In the genomic region with DNA sequence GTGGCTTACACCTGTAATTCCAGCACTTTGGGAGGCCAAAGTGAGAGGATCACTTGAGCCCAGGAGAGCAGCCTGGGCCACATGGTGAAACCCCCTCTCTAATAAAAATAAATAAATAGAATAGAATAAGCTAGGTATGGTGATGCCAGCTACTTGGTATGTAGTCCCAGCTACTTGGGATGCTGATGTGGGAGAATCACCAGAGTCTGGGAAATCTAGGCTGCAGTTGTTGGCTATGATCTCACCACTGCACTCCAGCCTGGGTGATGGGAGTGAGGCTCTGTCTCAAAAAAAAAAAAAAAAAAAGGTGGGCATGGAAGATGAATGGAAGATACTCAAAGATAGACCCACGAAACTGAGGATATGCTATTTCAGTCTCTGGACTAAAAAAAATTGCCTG, we compare ENCODE assay signal across 20 cellular contexts.
DNase-seq lines count a peak whose midpoint lies in the region; ATAC-seq and TF ChIP-seq lines count a peak whose summit lies in the region.
"Had no signal": no experiment of that assay in that cellular context is flagged by ENCODE, and none has a peak within 500 bp of the region (broad histone marks: within the 10 kb centered on the region; RNA-seq: fewer than 3 reads in every experiment).

No MANE protein-coding gene starts in this region.

- no peaks in the 10 kb centered on the region for H3K79me2 ChIP-seq in SK-N-SH (ENCODE audit: insufficient read depth)

- peaks cover 28% of the 10 kb centered on the region for H3F3A ChIP-seq in SK-N-SH (replicated peaks; ENCODE audit: insufficient read depth)

- no peaks in the 10 kb centered on the region for H3K9me3 ChIP-seq in SK-N-SH
- H3K9me3 ChIP-seq in prostate gland = no peaks in the 10 kb centered on the region
- H3K9me3 ChIP-seq: esophagus muscularis mucosa, pancreas had no signal

- TF ChIP-seq POLR2A in prostate gland (IDR thresholded peaks at IDR 0.05) = no peak

- WGBS in SK-N-SH (ENCODE audit: low lambda C conversion rate) = 55% methylated on average over 1 of the region's 1 CpG
- WGBS in prostate gland = 93% methylated on average over 1 of the region's 1 CpG

- TF ChIP-seq RAD21 in SK-N-SH (IDR thresholded peaks at IDR 0.05; ENCODE audit: low read length) = no peak

- intact Hi-C loops in prostate gland (cut with DNase I) = no loop called here

- no peak overlapping the region for H2AFZ ChIP-seq in SK-N-SH (ENCODE audit: low read depth)

- no peak; a peak in 1 of 4 replicates for TF ChIP-seq EP300 in SK-N-SH (IDR thresholded peaks at IDR 0.05; ENCODE audit: borderline replicate concordance in 1 of 2, low read depth in 1 of 2, low read length in 1 of 2)

- H3K27me3 ChIP-seq in SK-N-SH (ENCODE audit: insufficient read depth) (no peaks in the 10 kb centered on the region), prostate gland (replicated peaks; ENCODE audit: insufficient read depth) (no peaks in the 10 kb centered on the region)
- H3K27me3 ChIP-seq: esophagus muscularis mucosa, pancreas, spleen had no signal

- ATAC-seq in HG02981 (IDR thresholded peaks at IDR 0.05; ENCODE audit: unreplicated experiment) = no peak
- ATAC-seq: activated T-helper 17 cell treated with anti-CD3 and anti-CD28 coated beads, Interleukin-2, amount 50 U/mL, for 72 hours; pancreas had no signal

- CTCF ChIA-PET in SK-N-SH (lab: Yijun Ruan, JAX) = interaction anchor here (0.7 to 1.0 kb wide), 2 partner anchors 222 to 243 kb away, joined by 3 to 4 read pairs; no protein-coding TSS in a partner anchor

- TF ChIP-seq CTCF in SK-N-SH (IDR thresholded peaks at IDR 0.05) = no peak
- no peak for TF ChIP-seq CTCF in prostate gland (IDR thresholded peaks at IDR 0.05)

- POLR2A ChIA-PET in SK-N-SH (lab: Yijun Ruan, JAX) = no interaction called here

- no peaks in the 10 kb centered on the region for H4K20me1 ChIP-seq in SK-N-SH (ENCODE audit: insufficient read depth)

- H3K4me3 ChIP-seq in SK-N-SH (ENCODE audit: low read depth in 2 of 2, low read length in 1 of 2) = no peak overlapping the region
- no peak overlapping the region for H3K4me3 ChIP-seq in skeletal muscle cell (ENCODE audit: low read depth, low read length)
- no peak overlapping the region for H3K4me3 ChIP-seq in prostate gland
- H3K4me3 ChIP-seq: esophagus muscularis mucosa, pancreas, SK-N-MC, spleen had no signal

- DNase-seq in GM03348 (ENCODE audit: low spot score) = peak; percentile 41
- no peak for DNase-seq in SK-N-SH
- peak; percentile 54 for DNase-seq in fibroblast of peridontal ligament (ENCODE audit: extremely low read depth)
- peak; percentile 31 for DNase-seq in skeletal muscle cell (ENCODE audit: low read depth)
- no peak for DNase-seq in NCI-H2171 treated with DMSO at 0.1 percent for 48 hours (lab: John Stamatoyannopoulos, UW)
- no peak for DNase-seq in prostate gland (ENCODE audit: low spot score)
- DNase-seq: activated CD4-positive, alpha-beta memory T cell treated with anti-CD3 and anti-CD28 coated beads for 36 hours; amniotic stem cell; DMS79 treated with DMSO at 0.1 percent for 48 hours; Karpas-422; NCI-H146; NCI-H446; pancreas; spleen; stimulated activated naive CD4-positive, alpha-beta T cell had no signal

- H3K4me1 ChIP-seq in SK-N-SH (ENCODE audit: control insufficient read depth in 1 of 2, insufficient read depth in 2 of 2, low read depth in 1 of 2, low read length in 1 of 2) (peaks cover 5 to 8% of the 10 kb centered on the region in 2 experiments; a peak in 3 of 4 replicates), prostate gland (replicated peaks) (no peaks in the 10 kb centered on the region)
- H3K4me1 ChIP-seq: pancreas, spleen had no signal

- H3K4me2 ChIP-seq in SK-N-SH = no peak overlapping the region

- no peak overlapping the region for H3K9ac ChIP-seq in SK-N-SH

- peaks cover 0 to 11% of the 10 kb centered on the region in 2 experiments for H3K36me3 ChIP-seq in SK-N-SH (replicated peaks in 1 of 2; ENCODE audit: control insufficient read depth in 1 of 2, insufficient read depth in 2 of 2, low read length in 1 of 2)
- no peaks in the 10 kb centered on the region for H3K36me3 ChIP-seq in prostate gland
- H3K36me3 ChIP-seq: esophagus muscularis mucosa, pancreas, spleen had no signal

- peak overlapping the region in 1 of 2 experiments; percentile 30; a peak in 1 of 4 replicates for H3K27ac ChIP-seq in SK-N-SH (ENCODE audit: low read depth in 2 of 2, low read length in 1 of 2)
- H3K27ac ChIP-seq in prostate gland = no peak overlapping the region
- H3K27ac ChIP-seq: esophagus muscularis mucosa, HL-60, pancreas, SK-N-MC, spleen had no signal

- H3K9me2 ChIP-seq in SK-N-SH = no peaks in the 10 kb centered on the region

TF ChIP-seq in SK-N-SH, 30 proteins besides CTCF, POLR2A, EP300 and RAD21 (continues in another document):
- TF ChIP-seq GABPA (IDR thresholded peaks at IDR 0.05; ENCODE audit: low read depth) = no peak
- TF ChIP-seq, protein P1, sequence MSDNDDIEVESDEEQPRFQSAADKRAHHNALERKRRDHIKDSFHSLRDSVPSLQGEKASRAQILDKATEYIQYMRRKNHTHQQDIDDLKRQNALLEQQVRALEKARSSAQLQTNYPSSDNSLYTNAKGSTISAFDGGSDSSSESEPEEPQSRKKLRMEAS (IDR thresholded peaks at IDR 0.05; ENCODE audit: low read depth) = no peak
- TF ChIP-seq ZBTB33 (IDR thresholded peaks at IDR 0.05; ENCODE audit: borderline replicate concordance, low read depth) = no peak
- no peak for TF ChIP-seq SMC3 (IDR thresholded peaks at IDR 0.05; ENCODE audit: low read depth, low read length)
- peak; percentile 80 for TF ChIP-seq TEAD4 (IDR thresholded peaks at IDR 0.05; ENCODE audit: borderline replicate concordance, insufficient read depth)
- no peak; the same call in 1 of the 2 replicates for TF ChIP-seq POLR2AphosphoS5 (IDR thresholded peaks at IDR 0.05; ENCODE audit: low read depth, low read length)
- no peak for TF ChIP-seq GATA2 (CRISPR knock-in tag; IDR thresholded peaks at IDR 0.05)
- TF ChIP-seq PBX3 (IDR thresholded peaks at IDR 0.05) = peak; percentile 27; the same call in 1 of the 2 replicates
- no peak for TF ChIP-seq NFIC (IDR thresholded peaks at IDR 0.05; ENCODE audit: borderline replicate concordance)
- TF ChIP-seq TCF12 (IDR thresholded peaks at IDR 0.05) = peak; percentile 64
- no peak for TF ChIP-seq TAF1 (IDR thresholded peaks at IDR 0.05; ENCODE audit: borderline replicate concordance, low read depth, low read length)
- no peak for TF ChIP-seq EZH2phosphoT487 (IDR thresholded peaks at IDR 0.05; ENCODE audit: borderline replicate concordance, low read depth)
- TF ChIP-seq YY1 (IDR thresholded peaks at IDR 0.05; ENCODE audit: low read depth) = no peak
- TF ChIP-seq JUND (IDR thresholded peaks at IDR 0.05) = peak; percentile 77
- no peak for TF ChIP-seq FOXJ3 (CRISPR knock-in tag; IDR thresholded peaks at IDR 0.05)
- no peak for TF ChIP-seq RFX5 (IDR thresholded peaks at IDR 0.05; ENCODE audit: low read length)
- peak; percentile 77; the same call in 1 of the 2 replicates for TF ChIP-seq FOSL2 (IDR thresholded peaks at IDR 0.05; ENCODE audit: borderline replicate concordance, low read depth)
- TF ChIP-seq, protein P2, sequence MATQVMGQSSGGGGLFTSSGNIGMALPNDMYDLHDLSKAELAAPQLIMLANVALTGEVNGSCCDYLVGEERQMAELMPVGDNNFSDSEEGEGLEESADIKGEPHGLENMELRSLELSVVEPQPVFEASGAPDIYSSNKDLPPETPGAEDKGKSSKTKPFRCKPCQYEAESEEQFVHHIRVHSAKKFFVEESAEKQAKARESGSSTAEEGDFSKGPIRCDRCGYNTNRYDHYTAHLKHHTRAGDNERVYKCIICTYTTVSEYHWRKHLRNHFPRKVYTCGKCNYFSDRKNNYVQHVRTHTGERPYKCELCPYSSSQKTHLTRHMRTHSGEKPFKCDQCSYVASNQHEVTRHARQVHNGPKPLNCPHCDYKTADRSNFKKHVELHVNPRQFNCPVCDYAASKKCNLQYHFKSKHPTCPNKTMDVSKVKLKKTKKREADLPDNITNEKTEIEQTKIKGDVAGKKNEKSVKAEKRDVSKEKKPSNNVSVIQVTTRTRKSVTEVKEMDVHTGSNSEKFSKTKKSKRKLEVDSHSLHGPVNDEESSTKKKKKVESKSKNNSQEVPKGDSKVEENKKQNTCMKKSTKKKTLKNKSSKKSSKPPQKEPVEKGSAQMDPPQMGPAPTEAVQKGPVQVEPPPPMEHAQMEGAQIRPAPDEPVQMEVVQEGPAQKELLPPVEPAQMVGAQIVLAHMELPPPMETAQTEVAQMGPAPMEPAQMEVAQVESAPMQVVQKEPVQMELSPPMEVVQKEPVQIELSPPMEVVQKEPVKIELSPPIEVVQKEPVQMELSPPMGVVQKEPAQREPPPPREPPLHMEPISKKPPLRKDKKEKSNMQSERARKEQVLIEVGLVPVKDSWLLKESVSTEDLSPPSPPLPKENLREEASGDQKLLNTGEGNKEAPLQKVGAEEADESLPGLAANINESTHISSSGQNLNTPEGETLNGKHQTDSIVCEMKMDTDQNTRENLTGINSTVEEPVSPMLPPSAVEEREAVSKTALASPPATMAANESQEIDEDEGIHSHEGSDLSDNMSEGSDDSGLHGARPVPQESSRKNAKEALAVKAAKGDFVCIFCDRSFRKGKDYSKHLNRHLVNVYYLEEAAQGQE (IDR thresholded peaks at IDR 0.05; ENCODE audit: low read depth, low read length) = no peak

Comparison
In these comparisons a context has a peak if more than half of its experiments do, and no peak if none do; other contexts are left out.
1. DNase-seq: peak in GM03348 (single experiment), fibroblast of peridontal ligament (single experiment) and skeletal muscle cell (single experiment); none in SK-N-SH (single experiment), NCI-H2171 treated with DMSO at 0.1 percent for 48 hours (single experiment) and prostate gland (single experiment).